ENCODE assay signal across 8 cellular contexts in genomic region chr3:192816274-192816853, GRCh38.
DNase-seq lines count a peak whose midpoint lies in the region; ATAC-seq and TF ChIP-seq lines count a peak whose summit lies in the region.

No MANE protein-coding gene starts in this region.

- intact Hi-C loops in body of pancreas (cut with DNase I), result loop anchor here (5.0 to 10.0 kb wide), 2 partner anchors 221 to 758 kb away; no protein-coding TSS in a partner anchor
- intact Hi-C loops in right lobe of liver (cut with DNase I), result loop anchor here (5.0 to 10.0 kb wide), 3 partner anchors 226 to 758 kb away; no protein-coding TSS in a partner anchor

- peak; percentile 82 for TF ChIP-seq CTCF in C4-2B (conservative IDR thresholded peaks at IDR 0.05)
- peak in 6 of 7 experiments; percentile 40 to 84 (median 74) for TF ChIP-seq CTCF in body of pancreas (IDR thresholded peaks at IDR 0.05)
- peak; percentile 60 to 87 (median 68) for TF ChIP-seq CTCF in right lobe of liver (IDR thresholded peaks at IDR 0.05)

- H3K9me3 Mint-ChIP-seq in stimulated activated naive B cell treated with anti-CD40 and anti-IgM and Interleukin-4, amounts not matched to agents 10 μg/mL and 1 μg/mL and 100 μg/mL, for 72 hours, result no peaks in the 10 kb centered on the region

- H3K9me3 ChIP-seq in GM23248 (ENCODE audit: low read depth) (no peaks in the 10 kb centered on the region), body of pancreas (no peaks in the 10 kb centered on the region), right lobe of liver (no peaks in the 10 kb centered on the region)

- H2AFZ ChIP-seq in GM23248, result no peak overlapping the region

- H3K27me3 ChIP-seq in GM23248 (replicated peaks; ENCODE audit: insufficient read depth) (no peaks in the 10 kb centered on the region), body of pancreas (no peaks in the 10 kb centered on the region), right lobe of liver (no peaks in the 10 kb centered on the region)

- H3K27ac ChIP-seq in C4-2B, result no peak overlapping the region
- peak overlapping the region; percentile 25 for H3K27ac ChIP-seq in GM23248
- H3K27ac ChIP-seq in body of pancreas, result no peak overlapping the region
- H3K27ac ChIP-seq in right lobe of liver, result no peak overlapping the region

- peaks cover 37% of the 10 kb centered on the region for H3K4me1 ChIP-seq in GM23248 (ENCODE audit: insufficient read depth)
- H3K4me1 ChIP-seq in body of pancreas, result no peaks in the 10 kb centered on the region
- no peaks in the 10 kb centered on the region for H3K4me1 ChIP-seq in right lobe of liver

- no peaks in the 10 kb centered on the region for H3K9me2 ChIP-seq in GM23248 (ENCODE audit: insufficient read depth)

- no peak overlapping the region for H3K4me3 Mint-ChIP-seq in stimulated activated naive B cell treated with anti-CD40 and anti-IgM and Interleukin-4, amounts not matched to agents 10 μg/mL and 1 μg/mL and 100 μg/mL, for 72 hours

- H3K36me3 ChIP-seq in GM23248 (ENCODE audit: low read depth) (no peaks in the 10 kb centered on the region), body of pancreas (replicated peaks in 1 of 2; ENCODE audit: insufficient read depth in 1 of 2, low read depth in 2 of 2) (no peaks in the 10 kb centered on the region), right lobe of liver (no peaks in the 10 kb centered on the region)

- no peak overlapping the region for H3K27ac Mint-ChIP-seq in stimulated activated naive B cell treated with anti-CD40 and anti-IgM and Interleukin-4, amounts not matched to agents 10 μg/mL and 1 μg/mL and 100 μg/mL, for 72 hours

- H3K9ac ChIP-seq in GM23248, result peak overlapping the region; percentile 31; the same call in 1 of the 2 replicates

- WGBS in GM23248 (ENCODE audit: low coverage in 1 of 2, low lambda C conversion rate in 2 of 2, missing lambda C conversion rate in 2 of 2), 2 experiments, result 41 to 42% methylated on average over 7 of the region's 7 CpGs
- WGBS in body of pancreas, 2 donors, result 51 to 54% methylated on average over 7 of the region's 7 CpGs
- WGBS in right lobe of liver (ENCODE audit: insufficient coverage, low coverage, low lambda C conversion rate, missing lambda C conversion rate), result 52% methylated on average over 7 of the region's 7 CpGs

- no peaks in the 10 kb centered on the region for H3K36me3 Mint-ChIP-seq in stimulated activated naive B cell treated with anti-CD40 and anti-IgM and Interleukin-4, amounts not matched to agents 10 μg/mL and 1 μg/mL and 100 μg/mL, for 72 hours

- ATAC-seq in body of pancreas (peak; percentile 64), right lobe of liver (peak; percentile 64 to 72 (median 69)), HG02571 (IDR thresholded peaks at IDR 0.05; ENCODE audit: unreplicated experiment) (no peak)
- ATAC-seq in stimulated activated naive B cell treated with anti-CD40 and anti-IgM and Interleukin-4, amounts not matched to agents 10 μg/mL and 1 μg/mL and 100 μg/mL, for 72 hours (replicated peaks), result no peak
- no peak for ATAC-seq in activated CD4-positive, CD25-positive, alpha-beta regulatory T cell treated with anti-CD3 and anti-CD28 coated beads, Interleukin-2, amount 50 U/mL, for 24 hours

- DNase-seq in GM23248, result peak; percentile 77
- peak; percentile 63 for DNase-seq in NCI-H510A treated with DMSO at 0.1 percent for 48 hours (lab: John Stamatoyannopoulos, UW)
- peak; percentile 17 to 50 (median 30) for DNase-seq in body of pancreas
- no peak for DNase-seq in right lobe of liver
- DNase-seq in stimulated activated naive B cell treated with anti-CD40 and anti-IgM and Interleukin-4, amounts not matched to agents 10 μg/mL and 1 μg/mL and 100 μg/mL, for 72 hours, result no peak

- no peaks in the 10 kb centered on the region for H4K20me1 ChIP-seq in GM23248 (ENCODE audit: insufficient read depth)

- no peak overlapping the region for H3K4me3 ChIP-seq in GM23248
- H3K4me3 ChIP-seq in body of pancreas, result no peak overlapping the region
- no peak overlapping the region for H3K4me3 ChIP-seq in right lobe of liver

- peaks cover 78% of the 10 kb centered on the region for H3K79me2 ChIP-seq in GM23248 (ENCODE audit: insufficient read depth)

- H3K4me1 Mint-ChIP-seq in stimulated activated naive B cell treated with anti-CD40 and anti-IgM and Interleukin-4, amounts not matched to agents 10 μg/mL and 1 μg/mL and 100 μg/mL, for 72 hours, result no peaks in the 10 kb centered on the region

- no peak overlapping the region for H3K4me2 ChIP-seq in GM23248 (ENCODE audit: unreplicated experiment)

- peaks cover 0 to 23% of the 10 kb centered on the region in 2 donors for H3K27me3 Mint-ChIP-seq in stimulated activated naive B cell treated with anti-CD40 and anti-IgM and Interleukin-4, amounts not matched to agents 10 μg/mL and 1 μg/mL and 100 μg/mL, for 72 hours

- no peak for TF ChIP-seq POLR2A in body of pancreas (IDR thresholded peaks at IDR 0.05)
- no peak for TF ChIP-seq POLR2A in right lobe of liver (IDR thresholded peaks at IDR 0.05)

- in situ Hi-C loops in GM23248 (cut with MboI), result loop anchor here (5.0 to 25.0 kb wide), 3 partner anchors 226 to 746 kb away; partner anchors contain the start of gene ATP13A4

- H3F3A ChIP-seq in GM23248 (ENCODE audit: insufficient read depth), result peaks cover 33% of the 10 kb centered on the region

Comparison
In these comparisons a context has a peak if more than half of its experiments do, and no peak if none do; other contexts are left out.
1. DNase-seq: peak in GM23248 (single experiment), NCI-H510A treated with DMSO at 0.1 percent for 48 hours (single experiment) and body of pancreas (4 of 4); none in right lobe of liver (0 of 3) and stimulated activated naive B cell treated with anti-CD40 and anti-IgM and Interleukin-4, amounts not matched to agents 10 μg/mL and 1 μg/mL and 100 μg/mL, for 72 hours (single experiment).
2. ATAC-seq: peak in body of pancreas (single experiment) and right lobe of liver (4 of 4); none in stimulated activated naive B cell treated with anti-CD40 and anti-IgM and Interleukin-4, amounts not matched to agents 10 μg/mL and 1 μg/mL and 100 μg/mL, for 72 hours (0 of 2), activated CD4-positive, CD25-positive, alpha-beta regulatory T cell treated with anti-CD3 and anti-CD28 coated beads, Interleukin-2, amount 50 U/mL, for 24 hours (0 of 2) and HG02571 (single experiment).
3. Peak in every context shown above with its lines, with median percentiles within 50 percentile points of each other: CTCF ChIP-seq.